In the genomic region with DNA sequence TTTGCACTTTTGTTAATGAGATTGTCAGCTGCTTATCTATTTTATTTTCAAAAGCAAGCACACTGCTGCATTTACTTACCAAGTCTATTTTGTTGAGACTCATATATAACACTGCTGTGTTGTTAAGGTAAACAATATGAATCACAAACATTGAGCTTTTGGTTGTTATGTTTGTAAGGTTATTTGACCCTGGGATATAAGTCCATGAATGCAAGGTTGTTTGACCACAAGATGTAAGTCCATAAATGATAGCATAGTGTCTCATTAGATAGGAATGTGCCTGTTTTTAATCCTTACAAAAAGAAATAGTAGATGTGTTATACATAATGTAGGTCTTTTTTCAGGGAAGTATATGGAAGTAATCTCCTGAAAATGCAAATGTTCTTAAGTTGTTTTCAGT, we compare ENCODE assay signal across 15 cellular contexts.
"Had no signal": no experiment of that assay in that cellular context is flagged by ENCODE, and none has a peak within 500 bp of the region (broad histone marks: within the 10 kb centered on the region; RNA-seq: fewer than 3 reads in every experiment).

No MANE protein-coding gene starts in this region.

- DNase-seq: activated CD4-positive, alpha-beta T cell treated with anti-CD3 and anti-CD28 coated beads, Interleukin-2, amount 50 U/mL, for 48 hours; activated CD8-positive, alpha-beta memory T cell treated with anti-CD3 and anti-CD28 coated beads, Interleukin-2, amount 10 ng/mL, durations not matched to agents 7 days and 5 days; activated effector memory CD4-positive, alpha-beta T cell treated with Interleukin-2 at 50 U/mL for 16 hours; activated naive CD4-positive, alpha-beta T cell treated with anti-CD3 and anti-CD28 coated beads, Interleukin-2, amount 50 U/mL, for 16 hours; activated T-cell treated with anti-CD3 and anti-CD28 coated beads, Interleukin-2, amount 50 U/mL, for 1 hour; esophagus squamous epithelium; lower lobe of right lung; midbrain; naive B cell; stimulated activated CD4-positive, alpha-beta T cell treated with anti-CD3 and anti-CD28 coated beads, Interleukin-1b, Interleukin-23, amount 100 ng/mL, for 48 hours; stomach; upper lobe of right lung had no signal

- H3K27me3 ChIP-seq: esophagus squamous epithelium, stomach, upper lobe of right lung had no signal

- H3K4me3 ChIP-seq: esophagus squamous epithelium, lower lobe of right lung, stomach, thoracic aorta, upper lobe of right lung had no signal

- H3K36me3 ChIP-seq: esophagus squamous epithelium, lower lobe of right lung, stomach, thoracic aorta, upper lobe of right lung had no signal

- FAIRE-seq: astrocyte had no signal

- ATAC-seq: activated CD8-positive, alpha-beta memory T cell treated with anti-CD3 and anti-CD28 coated beads, Interleukin-2, amount 10 ng/mL, durations not matched to agents 7 days and 5 days; lower lobe of right lung; upper lobe of right lung had no signal

- H3K4me1 ChIP-seq: esophagus squamous epithelium, lower lobe of right lung, parathyroid adenoma, stomach, upper lobe of right lung had no signal

- H3K9me3 ChIP-seq: esophagus squamous epithelium, lower lobe of right lung, thoracic aorta, upper lobe of right lung had no signal
